9 cellular contexts compared by ENCODE assay signal in the genomic region with DNA sequence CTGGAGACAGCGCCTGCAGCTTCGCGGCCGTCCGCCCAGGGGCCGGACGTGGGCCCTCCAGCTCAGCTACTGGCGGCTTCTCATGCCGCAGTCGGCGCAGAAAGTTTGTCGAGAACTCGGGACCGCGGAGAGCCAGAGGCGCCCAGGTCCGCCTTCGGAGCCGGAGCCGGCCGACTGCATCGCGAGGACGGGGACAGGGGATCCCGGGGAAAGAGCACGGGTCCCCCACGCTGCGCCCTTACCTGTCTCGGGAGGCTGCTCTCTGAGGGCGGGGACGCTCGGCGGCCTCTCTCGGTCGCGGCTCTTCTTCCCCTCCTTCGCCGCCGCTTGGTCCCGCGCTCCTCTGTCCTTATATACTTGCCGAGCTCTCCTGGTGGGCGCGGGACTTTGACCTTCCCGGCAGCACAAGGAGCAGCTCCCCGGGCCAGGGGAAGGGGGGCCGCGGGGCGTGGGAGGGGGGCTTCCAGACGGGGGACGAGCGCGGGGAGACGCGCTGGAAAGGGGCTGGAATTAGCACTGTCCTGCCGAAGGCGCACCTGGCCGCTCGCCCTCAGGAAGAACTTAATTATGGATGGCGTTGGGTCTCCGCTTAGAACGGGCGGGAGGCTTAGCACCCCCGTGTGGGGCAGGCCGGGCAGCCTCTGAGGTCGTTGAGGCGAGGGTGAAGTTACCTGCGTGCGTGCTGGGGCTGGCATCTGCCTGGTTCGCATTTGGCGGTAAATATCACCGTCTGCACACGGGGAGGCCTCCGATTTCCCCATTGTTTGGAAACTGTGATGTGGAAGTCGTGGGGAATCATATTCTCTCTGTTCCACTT. TPM values are rescaled to one million over a fixed set of nuclear protein-coding genes. Genes with fewer than 3 reads are reported as not detected.
A peak's percentile ranks its signal among the peaks of the same experiment; 100 is the strongest.
DNase-seq lines count a peak whose midpoint lies in the region; ATAC-seq and TF ChIP-seq lines count a peak whose summit lies in the region.
"Had no signal": no experiment of that assay in that cellular context is flagged by ENCODE, and none has a peak within 500 bp of the region (broad histone marks: within the 10 kb centered on the region; RNA-seq: fewer than 3 reads in every experiment).

A gene (minus strand): TSS at position 325 of the 817 bp plus-strand sequence. CDS start 3,808 bp downstream, outside the sequence.

- intact Hi-C loops in heart right ventricle (cut with DNase I) (no loop called here), psoas muscle (cut with DNase I) (no loop called here)

- ATAC-seq in heart right ventricle (peak; percentile 22 to 65 (median 51)), psoas muscle (peak; percentile 53 to 74 (median 66)), GM19467 (IDR thresholded peaks at IDR 0.05; ENCODE audit: unreplicated experiment) (no peak), GM18505 (IDR thresholded peaks at IDR 0.05; ENCODE audit: unreplicated experiment) (no peak)

- WGBS in heart right ventricle, 2 donors = 5% methylated on average over 75 of the region's 75 CpGs
- 6 to 7% (median 7%) methylated on average over 59 to 75 of the region's 75 CpGs for WGBS in psoas muscle, 3 donors

- H3K9me3 ChIP-seq in heart right ventricle (peaks cover 0 to 4% (median 0%) of the 10 kb centered on the region in 11 donors), psoas muscle (no peaks in the 10 kb centered on the region)

- DNase-seq in EH (ENCODE audit: low read depth) = peak; percentile 38
- DNase-seq in NCI-H1105 (lab: John Stamatoyannopoulos, UW) = peak; percentile 32
- peak; percentile 9 for DNase-seq in activated gamma-delta T cell treated with anti-CD3 and anti-CD28 coated beads, Interleukin-2, amount 50 U/mL, for 16 hours (ENCODE audit: low read depth)
- DNase-seq in heart right ventricle = peak in 1 of 2 donors; percentile 23
- peak in 1 of 2 donors; percentile 26 for DNase-seq in psoas muscle
- no peak for DNase-seq in ureter (ENCODE audit: low spot score)

- H3K27me3 ChIP-seq in heart right ventricle (peaks cover 7 to 90% (median 68%) of the 10 kb centered on the region in 7 donors), psoas muscle (ENCODE audit: insufficient read depth in 3 of 3, low read length in 2 of 3) (peaks cover 0 to 52% (median 9%) of the 10 kb centered on the region in 3 donors)

- TF ChIP-seq CTCF in heart right ventricle (IDR thresholded peaks at IDR 0.05) (no peak), psoas muscle (IDR thresholded peaks at IDR 0.05) (no peak)

- H3K4me1 ChIP-seq in heart right ventricle = peaks cover 0 to 16% (median 11%) of the 10 kb centered on the region in 9 donors
- H3K4me1 ChIP-seq in psoas muscle = peaks cover 9% of the 10 kb centered on the region

- H3K27ac ChIP-seq in heart right ventricle (peak within 1 kb of the TSS in 1 of 10 donors; percentile 40), psoas muscle (no peak within 1 kb of the TSS)
- H3K27ac ChIP-seq: KMS-11 had no signal

- H3K36me3 ChIP-seq in heart right ventricle (no peaks in the 10 kb centered on the region), psoas muscle (ENCODE audit: insufficient read depth in 1 of 2, low read depth in 1 of 2) (no peaks in the 10 kb centered on the region)

- H3K4me3 ChIP-seq in heart right ventricle = peak within 1 kb of the TSS; percentile 30 to 58 (median 50)
- H3K4me3 ChIP-seq in psoas muscle = peak within 1 kb of the TSS; percentile 65

- no peak for TF ChIP-seq POLR2A in GM18505 (IDR thresholded peaks at IDR 0.05; ENCODE audit: borderline replicate concordance, extremely low read depth, insufficient read depth, insufficient read length)

RNA-seq across cellular contexts. Expression of the gene that starts here (rescaled TPM):
- 1 to 10 TPM; 1.9 to 9.5 (median 5.3) TPM for total RNA-seq in heart right ventricle
- polyA plus RNA-seq in heart right ventricle = 10 to 100 TPM in 1 of 2 donors, 1 to 10 TPM in 1; 6.1 to 11.2 TPM
- total RNA-seq in psoas muscle = 10 to 100 TPM in 1 of 4 donors, 1 to 10 TPM in 3; 1.8 to 15.2 (median 4.2) TPM
- 1 to 10 TPM; 2.7 to 5.2 (median 3.3) TPM for polyA plus RNA-seq in psoas muscle
- 0.68 TPM for total RNA-seq in ureter

Comparison
In these comparisons a context has a peak if more than half of its experiments do, and no peak if none do; other contexts are left out.
1. ATAC-seq: peak in heart right ventricle (8 of 8) and psoas muscle (4 of 4); none in GM19467 (single experiment) and GM18505 (single experiment).